In the genomic region with DNA sequence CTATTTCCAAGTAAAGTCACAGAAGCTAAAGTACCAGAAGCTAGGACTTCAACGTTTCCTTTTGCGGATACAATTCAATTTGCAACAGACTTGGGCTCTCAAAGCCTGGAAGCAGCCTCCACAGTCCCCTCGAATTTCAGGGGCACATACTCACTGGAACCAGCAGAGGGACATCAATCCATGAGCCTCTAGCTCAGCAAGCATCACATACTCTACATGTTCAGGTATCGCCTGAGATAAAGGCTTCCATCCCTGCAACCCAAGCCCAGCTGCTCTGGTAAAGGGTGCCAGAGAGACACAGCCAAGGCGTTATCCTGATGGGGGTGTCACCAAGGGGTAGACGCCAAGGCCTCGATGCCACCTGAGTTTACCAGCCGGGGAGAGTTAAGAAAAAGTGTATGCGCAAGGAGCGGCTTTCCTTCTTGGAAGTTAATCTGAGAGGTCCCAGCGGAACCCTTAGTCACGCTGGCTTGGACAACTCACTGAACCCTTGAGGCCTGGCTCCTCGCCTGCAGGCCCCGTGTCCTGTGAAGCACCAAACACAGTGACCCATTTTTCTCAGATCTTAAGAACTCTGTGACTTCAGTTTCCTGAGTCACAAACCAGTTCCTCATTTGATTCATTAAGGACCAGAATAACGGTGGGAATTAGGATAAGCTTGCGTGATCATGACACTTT, we compare ENCODE assay signal across 1 cellular context.
TF ChIP-seq lines count a peak whose summit lies in the region.

No MANE protein-coding gene starts in this region.

TF ChIP-seq in SK-N-SH treated with all-trans-retinoic acid at 6 μM for 48 hours, 23 proteins besides CTCF, POLR2A, EP300 and RAD21 (continued from another document):
- TF ChIP-seq, protein P1, sequence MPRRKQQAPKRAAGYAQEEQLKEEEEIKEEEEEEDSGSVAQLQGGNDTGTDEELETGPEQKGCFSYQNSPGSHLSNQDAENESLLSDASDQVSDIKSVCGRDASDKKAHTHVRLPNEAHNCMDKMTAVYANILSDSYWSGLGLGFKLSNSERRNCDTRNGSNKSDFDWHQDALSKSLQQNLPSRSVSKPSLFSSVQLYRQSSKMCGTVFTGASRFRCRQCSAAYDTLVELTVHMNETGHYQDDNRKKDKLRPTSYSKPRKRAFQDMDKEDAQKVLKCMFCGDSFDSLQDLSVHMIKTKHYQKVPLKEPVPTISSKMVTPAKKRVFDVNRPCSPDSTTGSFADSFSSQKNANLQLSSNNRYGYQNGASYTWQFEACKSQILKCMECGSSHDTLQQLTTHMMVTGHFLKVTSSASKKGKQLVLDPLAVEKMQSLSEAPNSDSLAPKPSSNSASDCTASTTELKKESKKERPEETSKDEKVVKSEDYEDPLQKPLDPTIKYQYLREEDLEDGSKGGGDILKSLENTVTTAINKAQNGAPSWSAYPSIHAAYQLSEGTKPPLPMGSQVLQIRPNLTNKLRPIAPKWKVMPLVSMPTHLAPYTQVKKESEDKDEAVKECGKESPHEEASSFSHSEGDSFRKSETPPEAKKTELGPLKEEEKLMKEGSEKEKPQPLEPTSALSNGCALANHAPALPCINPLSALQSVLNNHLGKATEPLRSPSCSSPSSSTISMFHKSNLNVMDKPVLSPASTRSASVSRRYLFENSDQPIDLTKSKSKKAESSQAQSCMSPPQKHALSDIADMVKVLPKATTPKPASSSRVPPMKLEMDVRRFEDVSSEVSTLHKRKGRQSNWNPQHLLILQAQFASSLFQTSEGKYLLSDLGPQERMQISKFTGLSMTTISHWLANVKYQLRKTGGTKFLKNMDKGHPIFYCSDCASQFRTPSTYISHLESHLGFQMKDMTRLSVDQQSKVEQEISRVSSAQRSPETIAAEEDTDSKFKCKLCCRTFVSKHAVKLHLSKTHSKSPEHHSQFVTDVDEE (CRISPR knock-in tag; IDR thresholded peaks at IDR 0.05) = no peak
- TF ChIP-seq ZFP30 (CRISPR knock-in tag; IDR thresholded peaks at IDR 0.05) (no peak), BACH2 (CRISPR knock-in tag; IDR thresholded peaks at IDR 0.05; ENCODE audit: borderline replicate concordance) (no peak), RARB (CRISPR knock-in tag; IDR thresholded peaks at IDR 0.05) (no peak), ISL1 (CRISPR knock-in tag; IDR thresholded peaks at IDR 0.05) (no peak), CSDC2 (CRISPR knock-in tag; IDR thresholded peaks at IDR 0.05) (no peak), ZNF70 (CRISPR knock-in tag; IDR thresholded peaks at IDR 0.05) (no peak), ESRRG (CRISPR knock-in tag; IDR thresholded peaks at IDR 0.05) (no peak), PPARA (CRISPR knock-in tag; IDR thresholded peaks at IDR 0.05; ENCODE audit: borderline replicate concordance) (no peak), ARNTL (CRISPR knock-in tag; IDR thresholded peaks at IDR 0.05; ENCODE audit: borderline replicate concordance, low read depth) (no peak), TOX (CRISPR knock-in tag; IDR thresholded peaks at IDR 0.05; ENCODE audit: borderline replicate concordance) (no peak), SNAI2 (CRISPR knock-in tag; IDR thresholded peaks at IDR 0.05) (no peak), ZFP3 (CRISPR knock-in tag; IDR thresholded peaks at IDR 0.05) (no peak)
- TF ChIP-seq, protein P2, sequence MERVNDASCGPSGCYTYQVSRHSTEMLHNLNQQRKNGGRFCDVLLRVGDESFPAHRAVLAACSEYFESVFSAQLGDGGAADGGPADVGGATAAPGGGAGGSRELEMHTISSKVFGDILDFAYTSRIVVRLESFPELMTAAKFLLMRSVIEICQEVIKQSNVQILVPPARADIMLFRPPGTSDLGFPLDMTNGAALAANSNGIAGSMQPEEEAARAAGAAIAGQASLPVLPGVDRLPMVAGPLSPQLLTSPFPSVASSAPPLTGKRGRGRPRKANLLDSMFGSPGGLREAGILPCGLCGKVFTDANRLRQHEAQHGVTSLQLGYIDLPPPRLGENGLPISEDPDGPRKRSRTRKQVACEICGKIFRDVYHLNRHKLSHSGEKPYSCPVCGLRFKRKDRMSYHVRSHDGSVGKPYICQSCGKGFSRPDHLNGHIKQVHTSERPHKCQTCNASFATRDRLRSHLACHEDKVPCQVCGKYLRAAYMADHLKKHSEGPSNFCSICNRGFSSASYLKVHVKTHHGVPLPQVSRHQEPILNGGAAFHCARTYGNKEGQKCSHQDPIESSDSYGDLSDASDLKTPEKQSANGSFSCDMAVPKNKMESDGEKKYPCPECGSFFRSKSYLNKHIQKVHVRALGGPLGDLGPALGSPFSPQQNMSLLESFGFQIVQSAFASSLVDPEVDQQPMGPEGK (CRISPR knock-in tag; IDR thresholded peaks at IDR 0.05; ENCODE audit: borderline replicate concordance) = no peak
